ENCODE assay signal across 1 cellular context in genomic region chr1:10779841-10780240, GRCh38.
TF ChIP-seq lines count a peak whose summit lies in the region.

No MANE protein-coding gene starts in this region.

TF ChIP-seq in HepG2, 621 proteins besides CTCF, POLR2A, EP300 and RAD21 (continued from another document):
- TF ChIP-seq DZIP1 (CRISPR knock-in tag; IDR thresholded peaks at IDR 0.05) (no peak), SP4 (CRISPR knock-in tag; IDR thresholded peaks at IDR 0.05) (no peak), ZNF75D (CRISPR knock-in tag; IDR thresholded peaks at IDR 0.05; ENCODE audit: borderline replicate concordance) (no peak), SATB2 (CRISPR knock-in tag; IDR thresholded peaks at IDR 0.05) (no peak), BRCA1 (CRISPR knock-in tag; IDR thresholded peaks at IDR 0.05) (no peak), ZNF10 (CRISPR knock-in tag; IDR thresholded peaks at IDR 0.05; ENCODE audit: borderline replicate concordance, low read depth) (no peak), HOXD1 (CRISPR knock-in tag; IDR thresholded peaks at IDR 0.05) (no peak), PAX8 (CRISPR knock-in tag; IDR thresholded peaks at IDR 0.05; ENCODE audit: borderline replicate concordance) (no peak), EHMT2 (IDR thresholded peaks at IDR 0.05; ENCODE audit: borderline replicate concordance, low read depth, low read length) (no peak), ZNF292 (CRISPR knock-in tag; IDR thresholded peaks at IDR 0.05; ENCODE audit: borderline replicate concordance, low read depth) (no peak), ZMAT5 (CRISPR knock-in tag; IDR thresholded peaks at IDR 0.05; ENCODE audit: borderline replicate concordance, low read depth) (no peak), CCDC6 (CRISPR knock-in tag; IDR thresholded peaks at IDR 0.05) (no peak), ZNF839 (CRISPR knock-in tag; IDR thresholded peaks at IDR 0.05; ENCODE audit: borderline replicate concordance) (no peak), SRSF9 (IDR thresholded peaks at IDR 0.05; ENCODE audit: borderline replicate concordance, insufficient read depth, low read depth, low read length, poor library complexity, severe bottlenecking) (no peak), RFX5 (IDR thresholded peaks at IDR 0.05; ENCODE audit: low read depth, low read length) (no peak), ZNF576 (CRISPR knock-in tag; IDR thresholded peaks at IDR 0.05) (no peak)
TF ChIP-seq in HepG2: peak in this region for 0.
